In the genomic region with DNA sequence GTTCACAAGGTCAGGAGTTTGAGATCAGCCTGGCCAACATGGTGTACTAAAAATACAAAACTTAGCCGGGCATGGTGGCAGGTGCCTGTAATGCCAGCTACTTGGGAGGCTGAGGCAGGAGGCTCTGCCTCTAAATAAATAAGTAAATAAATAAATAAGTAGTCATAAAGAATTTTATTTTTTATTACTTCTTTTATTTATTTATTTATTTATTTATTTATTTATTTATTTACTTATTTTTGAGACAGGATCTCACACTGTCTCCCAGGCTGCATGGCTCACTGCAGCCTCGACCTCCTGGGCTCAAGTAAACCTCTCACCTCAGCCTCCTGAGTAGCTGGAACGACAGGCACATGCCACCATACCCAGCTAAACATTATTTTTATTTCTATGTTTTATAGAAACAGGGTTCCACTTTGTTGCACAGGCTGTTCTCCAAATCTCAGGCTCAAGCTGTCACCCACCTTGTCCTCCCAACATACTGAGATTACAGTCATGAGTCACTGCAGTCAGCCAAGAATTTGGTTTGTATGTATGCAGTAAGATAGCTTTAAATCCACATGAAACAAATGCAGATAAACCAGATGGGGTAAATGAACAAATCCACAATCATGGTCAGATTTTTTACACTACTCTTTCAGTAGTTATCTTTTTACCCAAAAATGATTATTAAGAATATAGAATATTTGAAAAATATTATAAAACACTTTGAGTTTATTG, we compare ENCODE assay signal across 26 cellular contexts.
"Had no signal": no experiment of that assay in that cellular context is flagged by ENCODE, and none has a peak within 500 bp of the region (broad histone marks: within the 10 kb centered on the region; RNA-seq: fewer than 3 reads in every experiment).

No MANE protein-coding gene starts in this region.

- H3K4me3 Mint-ChIP-seq: activated B cell treated with CpG ODN at 0.5 μM for 24 hours; activated CD8-positive, alpha-beta T cell treated with anti-CD3 and anti-CD28 coated beads for 36 hours; activated naive CD4-positive, alpha-beta T cell treated with anti-CD3 and anti-CD28 coated beads, Interleukin-2, amount 50 U/mL, for 24 hours; mesothelial cell of epicardium; naive thymus-derived CD4-positive, alpha-beta T cell; stimulated activated effector memory CD8-positive, alpha-beta T cell treated with anti-CD3 and anti-CD28 coated beads, Interleukin-12 subunit alpha, Interleukin-12 subunit beta, amount 100 ng/mL, for 72 hours; stimulated activated naive CD8-positive, alpha-beta T cell treated with anti-CD3 and anti-CD28 coated beads, Interleukin-15, Interleukin-2, amounts not matched to agents 100 ng/mL and 50 ng/mL, for 24 hours had no signal

- H3K4me3 ChIP-seq: gastrocnemius medialis, hepatocyte, ovary, sigmoid colon, thoracic aorta, uterus had no signal

- H3K27ac ChIP-seq: gastrocnemius medialis, hepatocyte, ovary, sigmoid colon, thoracic aorta, uterus had no signal

- H3K4me2 ChIP-seq: hepatocyte had no signal

- H3K9me3 ChIP-seq: gastrocnemius medialis, ovary, sigmoid colon, thoracic aorta, uterus had no signal

- H3K27ac Mint-ChIP-seq: activated B cell treated with CpG ODN at 0.5 μM for 24 hours; activated CD8-positive, alpha-beta T cell treated with anti-CD3 and anti-CD28 coated beads for 36 hours; activated naive CD4-positive, alpha-beta T cell treated with anti-CD3 and anti-CD28 coated beads, Interleukin-2, amount 50 U/mL, for 24 hours; activated T-helper 2 cell treated with anti-CD3 and anti-CD28 coated beads, Interferon-gamma antibody, Interleukin-2, Interleukin-4, amounts not matched to agents 10 μg/mL and 5 μg/mL and 100 μg/mL, durations not matched to agents 14 hours and 24 hours and 36 hours; mesothelial cell of epicardium; naive thymus-derived CD4-positive, alpha-beta T cell; progenitor cell of endocrine pancreas; stimulated activated effector memory CD8-positive, alpha-beta T cell treated with anti-CD3 and anti-CD28 coated beads, Interleukin-12 subunit alpha, Interleukin-12 subunit beta, amount 100 ng/mL, for 72 hours; stimulated activated naive CD8-positive, alpha-beta T cell treated with anti-CD3 and anti-CD28 coated beads, Interleukin-15, Interleukin-2, amounts not matched to agents 100 ng/mL and 50 ng/mL, for 24 hours had no signal

- H3K27me3 Mint-ChIP-seq: activated B cell treated with CpG ODN at 0.5 μM for 24 hours; activated CD8-positive, alpha-beta T cell treated with anti-CD3 and anti-CD28 coated beads for 36 hours; activated naive CD4-positive, alpha-beta T cell treated with anti-CD3 and anti-CD28 coated beads, Interleukin-2, amount 50 U/mL, for 24 hours; naive thymus-derived CD4-positive, alpha-beta T cell; progenitor cell of endocrine pancreas; stimulated activated naive CD8-positive, alpha-beta T cell treated with anti-CD3 and anti-CD28 coated beads, Interleukin-15, Interleukin-2, amounts not matched to agents 100 ng/mL and 50 ng/mL, for 24 hours had no signal

- H3K36me3 Mint-ChIP-seq: activated naive CD4-positive, alpha-beta T cell treated with anti-CD3 and anti-CD28 coated beads, Interleukin-2, amount 50 U/mL, for 24 hours; mesothelial cell of epicardium; naive thymus-derived CD4-positive, alpha-beta T cell; stimulated activated effector memory CD8-positive, alpha-beta T cell treated with anti-CD3 and anti-CD28 coated beads, Interleukin-12 subunit alpha, Interleukin-12 subunit beta, amount 100 ng/mL, for 72 hours had no signal

- H3K36me3 ChIP-seq: gastrocnemius medialis, ovary, sigmoid colon, thoracic aorta, uterus had no signal

- H3K27me3 ChIP-seq: gastrocnemius medialis, hepatocyte, ovary, sigmoid colon, uterus had no signal

- H3K4me1 ChIP-seq: gastrocnemius medialis, sigmoid colon, uterus had no signal

- H3K79me2 ChIP-seq: hepatocyte had no signal

- H3K4me1 Mint-ChIP-seq: activated B cell treated with CpG ODN at 0.5 μM for 24 hours; activated naive CD4-positive, alpha-beta T cell treated with anti-CD3 and anti-CD28 coated beads, Interleukin-2, amount 50 U/mL, for 24 hours; mesothelial cell of epicardium; naive thymus-derived CD4-positive, alpha-beta T cell; stimulated activated effector memory CD8-positive, alpha-beta T cell treated with anti-CD3 and anti-CD28 coated beads, Interleukin-12 subunit alpha, Interleukin-12 subunit beta, amount 100 ng/mL, for 72 hours had no signal

- DNase-seq: activated B cell treated with CpG ODN at 0.5 μM for 24 hours; activated CD4-positive, alpha-beta T cell treated with anti-CD3 and anti-CD28 coated beads, Interleukin-2, amount 50 U/mL, for 1 hour; activated CD8-positive, alpha-beta T cell treated with anti-CD3 and anti-CD28 coated beads for 36 hours; activated T-cell treated with anti-CD3 and anti-CD28 coated beads, Interleukin-2, amount 50 U/mL, for 48 hours; dermis blood vessel endothelial cell; effector CD8-positive, alpha-beta T cell; gastrocnemius medialis; islet precursor cell; left cardiac atrium; mammary epithelial cell; naive thymus-derived CD4-positive, alpha-beta T cell; ovary; sigmoid colon; small intestine; stimulated activated CD4-positive, alpha-beta T cell treated with anti-CD3 and anti-CD28 coated beads, Interleukin-4, amount 100 ng/mL, for 24 hours; T-helper 9 cell; trophoblast cell; uterus had no signal

- H2AFZ ChIP-seq: hepatocyte had no signal

- H3K9me3 Mint-ChIP-seq: mesothelial cell of epicardium had no signal
